Comparison of ENCODE assay signal across 19 cellular contexts in the genomic region with DNA sequence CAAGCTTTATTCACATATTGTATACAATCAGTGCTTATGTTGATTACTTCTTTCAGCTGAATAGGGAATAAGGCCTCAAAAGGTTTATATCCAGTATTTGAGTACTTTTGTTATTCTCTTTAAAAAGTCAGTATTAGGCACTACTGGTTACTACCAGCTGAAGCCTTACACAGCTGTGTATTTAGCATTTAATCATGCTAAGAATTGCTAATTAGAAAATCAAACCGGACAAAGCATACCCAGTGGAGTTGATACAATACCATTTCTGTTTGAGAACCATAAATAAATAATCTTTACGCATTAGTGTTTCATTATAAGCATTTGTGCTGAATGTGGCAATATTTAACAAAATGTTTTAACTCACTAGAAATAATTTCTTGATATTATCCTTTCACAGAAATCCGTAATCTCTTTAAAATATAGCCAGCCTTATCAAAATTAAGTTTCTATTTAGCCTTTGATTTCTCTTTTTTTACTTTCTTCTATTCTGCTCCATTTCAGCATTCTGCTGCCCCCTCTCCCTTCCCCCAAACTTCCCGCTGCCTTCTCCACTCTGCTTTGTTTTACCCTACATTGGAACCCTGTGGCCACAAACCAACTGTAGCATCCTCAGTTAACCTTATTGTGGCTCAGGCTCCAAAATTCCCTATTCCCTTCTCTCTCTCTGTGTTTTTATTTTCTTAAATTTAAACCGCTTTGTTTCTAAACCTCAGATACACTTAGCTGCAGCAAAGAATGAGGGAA.
"Had no signal": no experiment of that assay in that cellular context is flagged by ENCODE, and none has a peak within 500 bp of the region (broad histone marks: within the 10 kb centered on the region; RNA-seq: fewer than 3 reads in every experiment).

No MANE protein-coding gene starts in this region.

- H3K27ac ChIP-seq: esophagus muscularis mucosa, foreskin keratinocyte, pancreas, psoas muscle, right atrium auricular region, uterus had no signal

- DNase-seq: activated CD4-positive, alpha-beta T cell treated with anti-CD3 and anti-CD28 coated beads for 4 hours; activated CD4-positive, alpha-beta T cell treated with anti-CD3 and anti-CD28 coated beads, Interleukin-2, amount 50 U/mL, for 4 hours; activated naive CD4-positive, alpha-beta T cell; activated T-cell treated with anti-CD3 and anti-CD28 coated beads for 4 hours; activated T-cell treated with anti-CD3 and anti-CD28 coated beads, Interleukin-2, amount 50 U/mL, for 72 hours; aorta; endodermal cell; foreskin keratinocyte; kidney; naive thymus-derived CD8-positive, alpha-beta T cell; pancreas; psoas muscle; stimulated activated CD4-positive, alpha-beta T cell treated with anti-CD3 and anti-CD28 coated beads, Interleukin-15, amount 100 ng/mL, for 24 hours; stimulated activated CD4-positive, alpha-beta T cell treated with anti-CD3 and anti-CD28 coated beads, Interleukin-2, amount 100 ng/mL, for 24 hours; stimulated activated naive CD4-positive, alpha-beta T cell; T-helper 1 cell; uterus had no signal
